In genomic region chr18:4510709-4511108, GRCh38 we compare ENCODE assay signal across 12 cellular contexts. TPM values are rescaled to one million over a fixed set of nuclear protein-coding genes. Genes with fewer than 3 reads are reported as not detected.
DNase-seq lines count a peak whose midpoint lies in the region; TF ChIP-seq lines count a peak whose summit lies in the region.
"Had no signal": no experiment of that assay in that cellular context is flagged by ENCODE, and none has a peak within 500 bp of the region (broad histone marks: within the 10 kb centered on the region; RNA-seq: fewer than 3 reads in every experiment).

No MANE protein-coding gene starts in this region.

- no peaks in the 10 kb centered on the region for H3K36me3 ChIP-seq in endodermal cell (ENCODE audit: control insufficient read depth, insufficient read depth, low read length)
- H3K36me3 ChIP-seq in effector memory CD4-positive, alpha-beta T cell (ENCODE audit: control insufficient read depth, insufficient read depth, low read length): no peaks in the 10 kb centered on the region
- H3K36me3 ChIP-seq: BE2C had no signal

- H3K9me3 Mint-ChIP-seq in endodermal cell: peaks cover 5% of the 10 kb centered on the region
- peaks cover 2% of the 10 kb centered on the region for H3K9me3 Mint-ChIP-seq in activated naive CD4-positive, alpha-beta T cell treated with anti-CD3 and anti-CD28 coated beads for 36 hours

- H3K4me1 Mint-ChIP-seq in endodermal cell: no peaks in the 10 kb centered on the region
- no peaks in the 10 kb centered on the region for H3K4me1 Mint-ChIP-seq in activated naive CD4-positive, alpha-beta T cell treated with anti-CD3 and anti-CD28 coated beads for 36 hours (ENCODE audit: low read depth)

- CTCF ChIA-PET in activated naive CD4-positive, alpha-beta T cell treated with anti-CD3 and anti-CD28 coated beads for 36 hours (lab: Charles Lee): no interaction called here

- H3K36me3 Mint-ChIP-seq in endodermal cell (ENCODE audit: low read depth): no peaks in the 10 kb centered on the region
- H3K36me3 Mint-ChIP-seq in activated naive CD4-positive, alpha-beta T cell treated with anti-CD3 and anti-CD28 coated beads for 36 hours (ENCODE audit: low read depth): no peaks in the 10 kb centered on the region

- DNase-seq in AG08396 (ENCODE audit: low spot score) (peak; percentile 24), HuH-7.5 (ENCODE audit: low spot score) (peak; percentile 4), endodermal cell (peak; percentile 49), lung microvascular endothelial cell (ENCODE audit: low read depth in 2 of 2) (peak; percentile 11 to 21), dorsolateral prefrontal cortex (no peak), NCI-H1105 treated with DMSO at 0.1 percent for 48 hours (lab: John Stamatoyannopoulos, UW) (no peak)
- DNase-seq in effector memory CD4-positive, alpha-beta T cell: no peak
- no peak for DNase-seq in activated naive CD4-positive, alpha-beta T cell treated with anti-CD3 and anti-CD28 coated beads for 36 hours
- DNase-seq: activated naive CD4-positive, alpha-beta T cell; BE2C; MM.1S; NCI-H510A had no signal

- no peaks in the 10 kb centered on the region for H3K27me3 Mint-ChIP-seq in endodermal cell (ENCODE audit: insufficient read depth)
- H3K27me3 Mint-ChIP-seq in activated naive CD4-positive, alpha-beta T cell treated with anti-CD3 and anti-CD28 coated beads for 36 hours (ENCODE audit: low read depth): no peaks in the 10 kb centered on the region

- no peak overlapping the region for H3K9ac ChIP-seq in endodermal cell (ENCODE audit: extremely low read depth, low read length, poor library complexity, severe bottlenecking)

- H3K4me3 ChIP-seq in endodermal cell (ENCODE audit: low read length): no peak overlapping the region
- H3K4me3 ChIP-seq in effector memory CD4-positive, alpha-beta T cell (ENCODE audit: insufficient read depth, low read depth, low read length, poor library complexity, severe bottlenecking): no peak overlapping the region
- no peak overlapping the region for H3K4me3 ChIP-seq in dorsolateral prefrontal cortex

- peaks cover 6% of the 10 kb centered on the region for H3K9me3 ChIP-seq in endodermal cell (ENCODE audit: control insufficient read depth, low read length)
- no peaks in the 10 kb centered on the region for H3K9me3 ChIP-seq in effector memory CD4-positive, alpha-beta T cell (ENCODE audit: control insufficient read depth, low read length)
- H3K9me3 ChIP-seq: BE2C had no signal

- no peaks in the 10 kb centered on the region for H3K27me3 ChIP-seq in endodermal cell (ENCODE audit: control insufficient read depth, insufficient read depth, low read length, poor library complexity, severe bottlenecking)
- no peaks in the 10 kb centered on the region for H3K27me3 ChIP-seq in effector memory CD4-positive, alpha-beta T cell (replicated peaks; ENCODE audit: control insufficient read depth, insufficient read depth, low read length, poor library complexity, severe bottlenecking)
- H3K27me3 ChIP-seq in dorsolateral prefrontal cortex: no peaks in the 10 kb centered on the region
- H3K27me3 ChIP-seq: BE2C had no signal

- no peaks in the 10 kb centered on the region for H3K4me1 ChIP-seq in endodermal cell (ENCODE audit: control insufficient read depth, insufficient read depth, low read length)
- H3K4me1 ChIP-seq in effector memory CD4-positive, alpha-beta T cell (ENCODE audit: control insufficient read depth, insufficient read depth, low read length, poor library complexity, severe bottlenecking): no peaks in the 10 kb centered on the region
- H3K4me1 ChIP-seq: BE2C had no signal

- intact Hi-C loops in dorsolateral prefrontal cortex (cut with DNase I): no loop called here
- intact Hi-C loops in activated naive CD4-positive, alpha-beta T cell treated with anti-CD3 and anti-CD28 coated beads for 36 hours (cut with micrococcal nuclease): no loop called here

- H3K27ac ChIP-seq in endodermal cell (ENCODE audit: low read depth, low read length): no peak overlapping the region
- no peak overlapping the region for H3K27ac ChIP-seq in effector memory CD4-positive, alpha-beta T cell (ENCODE audit: insufficient read depth, low read length, poor library complexity, severe bottlenecking)
- no peak overlapping the region for H3K27ac ChIP-seq in dorsolateral prefrontal cortex

- H3K4me3 Mint-ChIP-seq in endodermal cell: no peak overlapping the region
- no peak overlapping the region for H3K4me3 Mint-ChIP-seq in activated naive CD4-positive, alpha-beta T cell treated with anti-CD3 and anti-CD28 coated beads for 36 hours

- TF ChIP-seq CTCF in endodermal cell (conservative IDR thresholded peaks at IDR 0.05) (no peak), dorsolateral prefrontal cortex (IDR thresholded peaks at IDR 0.05 in 54 of 56, conservative IDR thresholded peaks at IDR 0.05 in 2 of 56; ENCODE audit: low read depth in 1 of 56, partially characterized antibody in 56 of 56) (no peak)

- no peak overlapping the region for H3K27ac Mint-ChIP-seq in endodermal cell
- no peak overlapping the region for H3K27ac Mint-ChIP-seq in activated naive CD4-positive, alpha-beta T cell treated with anti-CD3 and anti-CD28 coated beads for 36 hours

RNA-seq across cellular contexts. Expression of gene DLGAP1, which starts 55.6 kb away (rescaled TPM):
- total RNA-seq in endodermal cell: 10 to 100 TPM; 11.5 to 21.5 TPM
- polyA plus RNA-seq in endodermal cell (2013, experiment 1 of 2): 8.7 TPM
- polyA plus RNA-seq in endodermal cell (2013, experiment 2 of 2): 10.0 TPM
- total RNA-seq in lung microvascular endothelial cell: under 0.01 TPM in 1 of 2 replicates, not detected in the other
- 100 to 1,000 TPM in 119 of 120 experiments, 10 to 100 TPM in 1; 86.8 to 390 (median 281) TPM for total RNA-seq in dorsolateral prefrontal cortex
- total RNA-seq in activated naive CD4-positive, alpha-beta T cell treated with anti-CD3 and anti-CD28 coated beads for 36 hours: not detected

Comparison
In these comparisons a context has a peak if more than half of its experiments do, and no peak if none do; other contexts are left out.
1. DNase-seq: peak in AG08396 (single experiment), HuH-7.5 (single experiment), endodermal cell (single experiment) and lung microvascular endothelial cell (2 of 2); none in effector memory CD4-positive, alpha-beta T cell (0 of 3), dorsolateral prefrontal cortex (0 of 10), NCI-H1105 treated with DMSO at 0.1 percent for 48 hours (single experiment) and activated naive CD4-positive, alpha-beta T cell treated with anti-CD3 and anti-CD28 coated beads for 36 hours (single experiment).
2. RNA of gene DLGAP1, which starts 55.6 kb away (total RNA-seq): 86.8 to 390 TPM in dorsolateral prefrontal cortex and 11.5 to 21.5 TPM in endodermal cell; under 0.01 TPM in lung microvascular endothelial cell and not detected in activated naive CD4-positive, alpha-beta T cell treated with anti-CD3 and anti-CD28 coated beads for 36 hours; every median in the first group is over 10 times any median in the second.